7 cellular contexts compared by ENCODE assay signal in the genomic region with DNA sequence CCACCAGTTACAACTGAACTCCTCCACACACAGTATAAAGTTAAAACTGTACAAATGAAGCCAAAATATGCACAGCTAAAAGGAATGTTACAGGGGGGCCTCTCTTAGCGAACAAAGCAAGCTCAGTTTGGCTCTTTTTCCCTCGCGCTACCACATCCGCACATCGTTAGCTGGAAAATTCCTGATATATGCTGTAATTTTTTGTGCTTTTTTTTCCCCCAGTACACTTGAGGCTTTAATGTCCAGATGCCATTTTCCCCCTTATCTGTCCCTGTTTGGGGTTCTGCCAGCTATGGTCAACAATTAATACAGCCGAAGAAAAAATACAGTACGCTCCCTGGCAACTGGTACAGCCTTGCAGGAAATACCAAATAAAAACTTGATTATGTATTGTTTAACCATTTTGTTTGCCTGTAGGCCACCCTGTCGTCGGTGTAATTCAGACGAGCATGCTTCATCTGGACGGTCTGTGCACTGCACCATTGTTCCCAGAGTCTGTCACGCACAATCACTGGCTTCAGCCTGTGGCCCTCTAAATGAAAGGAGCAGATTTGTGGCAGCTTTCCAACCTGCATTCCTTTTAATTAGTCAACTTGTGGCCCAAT.
DNase-seq lines count a peak whose midpoint lies in the region; ATAC-seq and TF ChIP-seq lines count a peak whose summit lies in the region.

No MANE protein-coding gene starts in this region.

- 48 to 49% methylated on average over 5 to 12 of the region's 12 CpGs for whole genome bisulfite sequencing in transverse colon (ENCODE audit: low coverage in 1 of 2), 2 donors

- no peaks in the 10 kb centered on the region for H3K36me3 ChIP-seq in transverse colon

- DNase-seq in NCI-H1092 treated with DMSO at 0.1 percent for 48 hours (lab: John Stamatoyannopoulos, UW): peak; percentile 37
- DNase-seq in coronary artery (ENCODE audit: low spot score): no peak
- DNase-seq in lung microvascular endothelial cell (ENCODE audit: low read depth in 2 of 2): peak; percentile 94 to 95
- DNase-seq in transverse colon: peak; percentile 25
- DNase-seq in AML-193 (lab: John Stamatoyannopoulos, UW): no peak
- no peak for DNase-seq in activated CD4-positive, alpha-beta memory T cell treated with anti-CD3 and anti-CD28 coated beads, Interleukin-2, amount 10 ng/mL, durations not matched to agents 7 days and 5 days

- in situ Hi-C loops in transverse colon (cut with MboI; ENCODE audit: low pct_ligation_motif_present in 1 of 4, low pct_unique_long_range_greater_than_20kb in 1 of 4, low sequenced_read_pairs in 3 of 4): loop anchor here in 2 of 4 donors (10.0 kb wide), 1 partner anchor 136 kb away; the partner anchor contains the start of gene CDK6 (in 2 of the 2)

- no peak overlapping the region for H3K4me3 Mint-ChIP-seq in activated CD4-positive, alpha-beta memory T cell treated with anti-CD3 and anti-CD28 coated beads, Interleukin-2, amount 10 ng/mL, durations not matched to agents 7 days and 5 days

- CTCF ChIA-PET in activated CD4-positive, alpha-beta memory T cell treated with anti-CD3 and anti-CD28 coated beads, Interleukin-2, amount 10 ng/mL, durations not matched to agents 7 days and 5 days (lab: Charles Lee): interaction anchor here (1.2 to 2.6 kb wide), 3 partner anchors 88 to 134 kb away, joined by 5 to 9 read pairs (median 5); no protein-coding TSS in a partner anchor

- H3K4me1 Mint-ChIP-seq in activated CD4-positive, alpha-beta memory T cell treated with anti-CD3 and anti-CD28 coated beads, Interleukin-2, amount 10 ng/mL, durations not matched to agents 7 days and 5 days: peaks cover 9% of the 10 kb centered on the region

- H3K27me3 ChIP-seq in transverse colon: no peaks in the 10 kb centered on the region

- H3K4me3 ChIP-seq in coronary artery (peak overlapping the region; percentile 54), transverse colon (no peak overlapping the region)

- H3K9me3 ChIP-seq in transverse colon: no peaks in the 10 kb centered on the region

- peaks cover 4% of the 10 kb centered on the region for H3K9me3 Mint-ChIP-seq in activated CD4-positive, alpha-beta memory T cell treated with anti-CD3 and anti-CD28 coated beads, Interleukin-2, amount 10 ng/mL, durations not matched to agents 7 days and 5 days

- H3K27ac ChIP-seq in coronary artery (peak overlapping the region in 1 of 2 donors; percentile 65), transverse colon (peak overlapping the region; percentile 41 to 87 (median 78))

- H3K36me3 Mint-ChIP-seq in activated CD4-positive, alpha-beta memory T cell treated with anti-CD3 and anti-CD28 coated beads, Interleukin-2, amount 10 ng/mL, durations not matched to agents 7 days and 5 days (ENCODE audit: low read depth): peaks cover 39% of the 10 kb centered on the region

- no peak for TF ChIP-seq POLR2A in transverse colon (IDR thresholded peaks at IDR 0.05)

- no peak for ATAC-seq in GM19351 (IDR thresholded peaks at IDR 0.05; ENCODE audit: unreplicated experiment)

- POLR2A ChIA-PET in activated CD4-positive, alpha-beta memory T cell treated with anti-CD3 and anti-CD28 coated beads, Interleukin-2, amount 10 ng/mL, durations not matched to agents 7 days and 5 days (lab: Charles Lee): interaction anchor here (1.0 to 1.8 kb wide), 4 partner anchors 19 to 135 kb away, joined by 3 to 6 read pairs (median 4); partner anchors contain the start of gene FAM133B

- intact Hi-C loops in transverse colon (cut with DNase I; ENCODE audit: low total_unique reads): loop anchor here (5.0 kb wide), 1 partner anchor 139 kb away; the partner anchor contains the start of gene CDK6

- H3K27ac Mint-ChIP-seq in activated CD4-positive, alpha-beta memory T cell treated with anti-CD3 and anti-CD28 coated beads, Interleukin-2, amount 10 ng/mL, durations not matched to agents 7 days and 5 days: no peak overlapping the region

- peaks cover 20 to 59% (median 33%) of the 10 kb centered on the region in 4 donors for H3K4me1 ChIP-seq in transverse colon

- no peak for TF ChIP-seq EP300 in transverse colon (IDR thresholded peaks at IDR 0.05; ENCODE audit: low read depth)

- H3K27me3 Mint-ChIP-seq in activated CD4-positive, alpha-beta memory T cell treated with anti-CD3 and anti-CD28 coated beads, Interleukin-2, amount 10 ng/mL, durations not matched to agents 7 days and 5 days: no peaks in the 10 kb centered on the region

- TF ChIP-seq CTCF in coronary artery (IDR thresholded peaks at IDR 0.05): no peak
- TF ChIP-seq CTCF in transverse colon (IDR thresholded peaks at IDR 0.05): peak in 2 of 5 experiments; percentile 41 to 44

Comparison
In these comparisons a context has a peak if more than half of its experiments do, and no peak if none do; other contexts are left out.
1. DNase-seq: peak in NCI-H1092 treated with DMSO at 0.1 percent for 48 hours (single experiment), lung microvascular endothelial cell (2 of 2) and transverse colon (single experiment); none in coronary artery (single experiment), AML-193 (0 of 2) and activated CD4-positive, alpha-beta memory T cell treated with anti-CD3 and anti-CD28 coated beads, Interleukin-2, amount 10 ng/mL, durations not matched to agents 7 days and 5 days (single experiment).